ENCODE assay signal across 9 cellular contexts in the genomic region with DNA sequence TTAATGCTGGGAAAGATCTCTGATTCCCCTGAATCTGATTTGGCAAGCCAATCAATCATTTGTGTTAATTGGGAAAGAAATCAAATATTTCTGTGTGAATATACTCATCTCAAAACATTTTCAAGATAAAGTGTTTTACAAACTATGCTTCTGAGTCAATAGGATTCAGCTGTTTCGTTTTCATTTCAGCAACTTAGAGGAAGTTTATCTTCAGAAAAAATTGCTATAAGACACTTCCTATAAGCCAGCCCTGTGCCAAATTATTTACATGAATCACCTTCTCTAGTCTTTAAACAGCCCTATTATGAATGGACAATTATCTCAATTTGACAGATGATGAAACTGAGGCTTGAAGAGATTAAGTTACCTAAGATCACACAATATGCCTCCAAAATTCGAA. TPM values are rescaled to one million over a fixed set of nuclear protein-coding genes. Genes with fewer than 3 reads are reported as not detected.
A peak's percentile ranks its signal among the peaks of the same experiment; 100 is the strongest.
DNase-seq lines count a peak whose midpoint lies in the region; ATAC-seq and TF ChIP-seq lines count a peak whose summit lies in the region.
"Had no signal": no experiment of that assay in that cellular context is flagged by ENCODE, and none has a peak within 500 bp of the region (broad histone marks: within the 10 kb centered on the region; RNA-seq: fewer than 3 reads in every experiment).

No MANE protein-coding gene starts in this region.

- peak overlapping the region in 1 of 2 donors; percentile 63 for H3K27ac ChIP-seq in left lung

- peak; percentile 79 for ATAC-seq in GM18868 (IDR thresholded peaks at IDR 0.05; ENCODE audit: unreplicated experiment)
- peak; percentile 55 for ATAC-seq in left lung
- ATAC-seq in HG02798 (IDR thresholded peaks at IDR 0.05; ENCODE audit: poor library complexity, unreplicated experiment), result no peak
- ATAC-seq in Right ventricle myocardium superior (ENCODE audit: poor library complexity), result no peak

- no peak for TF ChIP-seq CTCF in left lung (IDR thresholded peaks at IDR 0.05)

- peaks cover 0 to 12% of the 10 kb centered on the region in 2 donors for H3K4me1 ChIP-seq in left lung

- no peaks in the 10 kb centered on the region for H3K27me3 ChIP-seq in left lung

- H3K36me3 ChIP-seq in left lung, result no peaks in the 10 kb centered on the region

- peak; percentile 40 for DNase-seq in KG1 (lab: John Stamatoyannopoulos, UW)
- no peak for DNase-seq in left lung
- DNase-seq in Right ventricle myocardium superior, result no peak
- no peak for DNase-seq in GF-D8 (lab: John Stamatoyannopoulos, UW)
- DNase-seq: central memory CD4-positive, alpha-beta T cell; NCI-H226; nephron progenitor cell had no signal

- H3K4me3 ChIP-seq in left lung, result no peak overlapping the region

- no peaks in the 10 kb centered on the region for H3K9me3 ChIP-seq in left lung

- intact Hi-C loops in left lung (cut with DNase I) (no loop called here), Right ventricle myocardium superior (cut with DNase I) (no loop called here)

RNA-seq across cellular contexts. Expression of a gene that starts 10.9 kb away (rescaled TPM):
- not detected for total RNA-seq in left lung
- total RNA-seq in Right ventricle myocardium superior, result not detected

RNA-seq across cellular contexts. Expression of a gene that starts 19.6 kb away (rescaled TPM):
- total RNA-seq in left lung (not detected), Right ventricle myocardium superior (not detected)

RNA-seq across cellular contexts. Expression of a gene that starts 48.4 kb away (rescaled TPM):
- total RNA-seq in left lung (not detected), Right ventricle myocardium superior (not detected)

RNA-seq across cellular contexts. Expression of a gene that starts 52.6 kb away (rescaled TPM):
- total RNA-seq in left lung (1 to 10 TPM; 6.9 to 8.3 TPM), Right ventricle myocardium superior (4.6 TPM)

RNA-seq across cellular contexts. Expression of a gene that starts 59.5 kb away (rescaled TPM):
- total RNA-seq in left lung (10 to 100 TPM; 11.5 to 15.3 TPM), Right ventricle myocardium superior (11.8 TPM)

Comparison
In these comparisons a context has a peak if more than half of its experiments do, and no peak if none do; other contexts are left out.
1. ATAC-seq: peak in GM18868 (single experiment) and left lung (single experiment); none in HG02798 (single experiment) and Right ventricle myocardium superior (single experiment).